In the genomic region with DNA sequence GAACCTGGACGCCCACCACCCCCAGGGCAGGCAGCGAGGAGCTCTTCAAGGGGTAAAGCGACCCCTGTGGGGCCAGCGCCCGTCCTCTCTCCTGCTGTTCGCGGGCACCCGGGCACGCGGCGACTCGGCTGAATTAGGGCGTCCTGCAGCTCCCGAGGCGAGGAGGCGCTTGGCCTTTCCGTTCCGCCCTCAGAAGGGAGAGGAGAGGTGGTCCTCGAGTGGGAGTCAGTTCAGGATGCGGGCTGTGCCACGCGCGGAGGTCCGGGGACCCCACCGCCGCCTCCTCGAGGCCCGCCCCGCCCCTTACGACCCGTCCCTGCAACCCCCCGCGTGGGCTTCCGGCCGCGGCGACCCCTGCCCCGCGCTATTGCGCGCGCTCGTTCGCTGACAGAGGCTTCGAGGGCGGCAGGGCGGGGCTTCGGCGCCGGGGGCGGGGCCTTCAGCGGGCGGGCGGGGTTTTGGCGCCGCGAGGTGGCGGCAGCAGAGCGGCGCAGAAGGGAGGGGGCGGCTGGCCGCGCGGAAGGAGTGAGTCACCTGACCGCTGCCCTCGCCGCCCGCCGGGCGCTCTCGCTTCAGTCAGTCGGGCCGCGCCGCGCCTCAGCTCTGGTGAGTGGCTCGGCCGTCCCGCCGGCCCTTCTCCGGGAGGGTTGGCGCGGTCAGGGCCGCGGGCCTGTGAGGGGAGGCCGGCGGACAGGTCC, we compare ENCODE assay signal across 1 cellular context.
A peak's percentile ranks its signal among the peaks of the same experiment; 100 is the strongest.
TF ChIP-seq lines count a peak whose summit lies in the region.

TSS of gene BACH1 (plus strand) at position 575 of the 698 bp plus-strand sequence. CDS start 22,359 bp downstream, outside the sequence.

TF ChIP-seq in A549, 52 proteins besides CTCF, POLR2A, EP300 and RAD21 (continued from another document):
- TF ChIP-seq ESRRA (IDR thresholded peaks at IDR 0.05; ENCODE audit: borderline replicate concordance, low read length) (no peak), PHF8 (IDR thresholded peaks at IDR 0.05; ENCODE audit: borderline replicate concordance, low read depth) (peak; percentile 55; the same call in 1 of the 2 replicates), RCOR1 (IDR thresholded peaks at IDR 0.05; ENCODE audit: low read depth, low read length) (no peak), JUN (IDR thresholded peaks at IDR 0.05) (peak in 1 of 2 experiments; percentile 68; a peak in 2 of 5 replicates), FOSL2 (IDR thresholded peaks at IDR 0.05) (no peak), FOSL2 (CRISPR knock-in tag; IDR thresholded peaks at IDR 0.05) (peak; percentile 80), RNF2 (IDR thresholded peaks at IDR 0.05; ENCODE audit: borderline replicate concordance, low read depth) (no peak), MYC (IDR thresholded peaks at IDR 0.05; ENCODE audit: borderline replicate concordance, low read length) (no peak), POLR2AphosphoS2 (conservative IDR thresholded peaks at IDR 0.05; ENCODE audit: low read length) (no peak), CHD2 (IDR thresholded peaks at IDR 0.05; ENCODE audit: low read length, partially characterized antibody) (no peak)
- TF ChIP-seq, protein P1, sequence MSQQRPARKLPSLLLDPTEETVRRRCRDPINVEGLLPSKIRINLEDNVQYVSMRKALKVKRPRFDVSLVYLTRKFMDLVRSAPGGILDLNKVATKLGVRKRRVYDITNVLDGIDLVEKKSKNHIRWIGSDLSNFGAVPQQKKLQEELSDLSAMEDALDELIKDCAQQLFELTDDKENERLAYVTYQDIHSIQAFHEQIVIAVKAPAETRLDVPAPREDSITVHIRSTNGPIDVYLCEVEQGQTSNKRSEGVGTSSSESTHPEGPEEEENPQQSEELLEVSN (IDR thresholded peaks at IDR 0.05; ENCODE audit: borderline replicate concordance, low read depth) = no peak
